1 cellular context compared by ENCODE assay signal in genomic region chr11:119046489-119046888, GRCh38.
TF ChIP-seq lines count a peak whose summit lies in the region.

No MANE protein-coding gene starts in this region.

TF ChIP-seq in K562, 482 proteins besides CTCF, POLR2A, EP300 and RAD21:
- TF ChIP-seq RBFOX2 (IDR thresholded peaks at IDR 0.05; ENCODE audit: low read depth, low read length) (peak; percentile 55), POLR2G (IDR thresholded peaks at IDR 0.05; ENCODE audit: low read depth, low read length) (0 out of 2 replicates have a peak, but pooled peaks have one; percentile 28), RUNX1 (IDR thresholded peaks at IDR 0.05; ENCODE audit: low read depth) (no peak)
